In genomic region chr5:68406344-68406743, GRCh38 we compare ENCODE assay signal across 10 cellular contexts.
A peak's percentile ranks its signal among the peaks of the same experiment; 100 is the strongest.
DNase-seq lines count a peak whose midpoint lies in the region; ATAC-seq and TF ChIP-seq lines count a peak whose summit lies in the region.
"Had no signal": no experiment of that assay in that cellular context is flagged by ENCODE, and none has a peak within 500 bp of the region (broad histone marks: within the 10 kb centered on the region; RNA-seq: fewer than 3 reads in every experiment).

No MANE protein-coding gene starts in this region.

- peaks cover 19% of the 10 kb centered on the region for H3K4me1 Mint-ChIP-seq in T-helper 17 cell
- H3K4me1 Mint-ChIP-seq in nephron: peaks cover 19% of the 10 kb centered on the region

- H3K4me1 ChIP-seq in suprapubic skin: peaks cover 8% of the 10 kb centered on the region
- H3K4me1 ChIP-seq: sigmoid colon had no signal

- H3K27ac Mint-ChIP-seq in T-helper 17 cell (peak overlapping the region; percentile 94), nephron (peak overlapping the region; percentile 32 to 55 (median 34))

- TF ChIP-seq EP300 in suprapubic skin (IDR thresholded peaks at IDR 0.05): no peak

- no peak for TF ChIP-seq POLR2A in suprapubic skin (IDR thresholded peaks at IDR 0.05)

- TF ChIP-seq CTCF in nephron (IDR thresholded peaks at IDR 0.05; ENCODE audit: unreplicated experiment in 3 of 3): no peak
- TF ChIP-seq CTCF in suprapubic skin (IDR thresholded peaks at IDR 0.05): no peak

- H3K36me3 Mint-ChIP-seq in T-helper 17 cell (ENCODE audit: low read depth) (no peaks in the 10 kb centered on the region), nephron (ENCODE audit: low read depth) (no peaks in the 10 kb centered on the region)

- H3K4me3 Mint-ChIP-seq in T-helper 17 cell: no peak overlapping the region
- H3K4me3 Mint-ChIP-seq in nephron: no peak overlapping the region

- no peak overlapping the region for H3K4me3 ChIP-seq in suprapubic skin
- H3K4me3 ChIP-seq: sigmoid colon had no signal

- H3K9me3 ChIP-seq in T-helper 17 cell (ENCODE audit: control insufficient read depth, low read length, poor library complexity, severe bottlenecking): no peaks in the 10 kb centered on the region
- no peaks in the 10 kb centered on the region for H3K9me3 ChIP-seq in suprapubic skin
- H3K9me3 ChIP-seq: sigmoid colon had no signal

- WGBS in suprapubic skin: 25% methylated on average over 2 of the region's 2 CpGs

- DNase-seq in T-helper 17 cell: no peak
- no peak for DNase-seq in suprapubic skin (ENCODE audit: low spot score in 2 of 2)
- DNase-seq in GDM1 (lab: John Stamatoyannopoulos, UW): no peak
- DNase-seq in NCI-H1930 (lab: John Stamatoyannopoulos, UW): no peak
- DNase-seq in stimulated activated CD4-positive, alpha-beta T cell treated with anti-CD3 and anti-CD28 coated beads, Interleukin-4, amount 100 ng/mL, for 1 hour: no peak
- DNase-seq: sigmoid colon had no signal

- no peaks in the 10 kb centered on the region for H3K36me3 ChIP-seq in suprapubic skin
- H3K36me3 ChIP-seq: sigmoid colon had no signal

- no peaks in the 10 kb centered on the region for H3K27me3 Mint-ChIP-seq in T-helper 17 cell
- no peaks in the 10 kb centered on the region for H3K27me3 Mint-ChIP-seq in nephron (ENCODE audit: low read depth)

- ATAC-seq in GM18909 (IDR thresholded peaks at IDR 0.05; ENCODE audit: poor library complexity, unreplicated experiment): peak; percentile 30
- ATAC-seq in HG02610 (IDR thresholded peaks at IDR 0.05; ENCODE audit: unreplicated experiment): peak; percentile 42
- no peak for ATAC-seq in T-helper 17 cell

- no peaks in the 10 kb centered on the region for H3K27me3 ChIP-seq in suprapubic skin
- H3K27me3 ChIP-seq: sigmoid colon had no signal

- H3K27ac ChIP-seq in suprapubic skin: no peak overlapping the region
- H3K27ac ChIP-seq: KMS-11, sigmoid colon had no signal

- no peaks in the 10 kb centered on the region for H3K9me3 Mint-ChIP-seq in nephron
